ENCODE assay signal across 1 cellular context in genomic region chr4:101347267-101347556, GRCh38.
TF ChIP-seq lines count a peak whose summit lies in the region.

PPP3CA (minus strand) TSS chr4:101347526.

TF ChIP-seq in HepG2, 621 proteins besides CTCF, POLR2A, EP300 and RAD21 (continued from another document and continues in another):
- TF ChIP-seq ZXDC (CRISPR knock-in tag; IDR thresholded peaks at IDR 0.05) (peak; percentile 49; the same call in 1 of the 2 replicates), KDM3A (CRISPR knock-in tag; IDR thresholded peaks at IDR 0.05; ENCODE audit: low read depth) (no peak), HMGA1 (CRISPR knock-in tag; conservative IDR thresholded peaks at IDR 0.05) (no peak), ATF3 (CRISPR knock-in tag; IDR thresholded peaks at IDR 0.05) (no peak), GTF2F1 (IDR thresholded peaks at IDR 0.05; ENCODE audit: low read length) (no peak), UBTF (CRISPR knock-in tag; IDR thresholded peaks at IDR 0.05) (peak; percentile 19; the same call in 1 of the 2 replicates), ZMAT5 (CRISPR knock-in tag; IDR thresholded peaks at IDR 0.05; ENCODE audit: borderline replicate concordance, low read depth) (no peak), NFYC (CRISPR knock-in tag; IDR thresholded peaks at IDR 0.05) (no peak), ZNF768 (CRISPR knock-in tag; IDR thresholded peaks at IDR 0.05) (no peak), ZNF589 (CRISPR knock-in tag; conservative IDR thresholded peaks at IDR 0.05) (no peak), SUZ12 (IDR thresholded peaks at IDR 0.05; ENCODE audit: low read depth, low read length) (no peak), TBP (CRISPR knock-in tag; IDR thresholded peaks at IDR 0.05) (no peak), ZNF512B (CRISPR knock-in tag; IDR thresholded peaks at IDR 0.05; ENCODE audit: borderline replicate concordance) (no peak), ZNF446 (CRISPR knock-in tag; IDR thresholded peaks at IDR 0.05) (no peak), HNRNPK (IDR thresholded peaks at IDR 0.05; ENCODE audit: low read depth, low read length, poor library complexity, severe bottlenecking) (peak; percentile 8), ZHX1 (CRISPR knock-in tag; IDR thresholded peaks at IDR 0.05; ENCODE audit: low read depth) (no peak), RERE (CRISPR knock-in tag; IDR thresholded peaks at IDR 0.05; ENCODE audit: low read depth) (no peak), SNAI1 (CRISPR knock-in tag; IDR thresholded peaks at IDR 0.05; ENCODE audit: borderline replicate concordance) (no peak), ZNF777 (CRISPR knock-in tag; IDR thresholded peaks at IDR 0.05) (no peak), ZNF788 (CRISPR knock-in tag; IDR thresholded peaks at IDR 0.05; ENCODE audit: borderline replicate concordance) (no peak), FIP1L1 (IDR thresholded peaks at IDR 0.05; ENCODE audit: borderline replicate concordance, insufficient read depth, low read depth, low read length) (no peak), ZKSCAN8 (CRISPR knock-in tag; IDR thresholded peaks at IDR 0.05; ENCODE audit: borderline replicate concordance) (no peak), ZNF501 (CRISPR knock-in tag; IDR thresholded peaks at IDR 0.05) (no peak), ZNF570 (CRISPR knock-in tag; IDR thresholded peaks at IDR 0.05; ENCODE audit: borderline replicate concordance) (no peak), ARID5B (CRISPR knock-in tag; IDR thresholded peaks at IDR 0.05) (no peak), TBL1XR1 (IDR thresholded peaks at IDR 0.05; ENCODE audit: borderline replicate concordance, low read length, partially characterized antibody) (no peak), CEBPB (IDR thresholded peaks at IDR 0.05; ENCODE audit: borderline replicate concordance, low read depth, low read length) (no peak), ATAD3A (CRISPR knock-in tag; IDR thresholded peaks at IDR 0.05) (no peak), AHR (CRISPR knock-in tag; IDR thresholded peaks at IDR 0.05) (no peak), ZNF563 (CRISPR knock-in tag; IDR thresholded peaks at IDR 0.05) (no peak), MTA3 (CRISPR knock-in tag; IDR thresholded peaks at IDR 0.05) (no peak), ASH2L (IDR thresholded peaks at IDR 0.05; ENCODE audit: insufficient read length, low read depth, low read length) (peak; percentile 80), RBFOX2 (IDR thresholded peaks at IDR 0.05; ENCODE audit: low read depth, low read length) (peak; percentile 51), DDIT3 (CRISPR knock-in tag; IDR thresholded peaks at IDR 0.05) (no peak), MEIS2 (CRISPR knock-in tag; IDR thresholded peaks at IDR 0.05) (no peak), IRX3 (CRISPR knock-in tag; IDR thresholded peaks at IDR 0.05; ENCODE audit: borderline replicate concordance, low read depth) (no peak), ZSCAN21 (CRISPR knock-in tag; IDR thresholded peaks at IDR 0.05; ENCODE audit: borderline replicate concordance) (peak; percentile 68; the same call in 1 of the 2 replicates), ZNF138 (CRISPR knock-in tag; IDR thresholded peaks at IDR 0.05; ENCODE audit: low read depth) (no peak), RARG (CRISPR knock-in tag; IDR thresholded peaks at IDR 0.05; ENCODE audit: low read depth) (no peak)
